35 cellular contexts compared by ENCODE assay signal in genomic region chr19:36931684-36932083, GRCh38.
"Had no signal": no experiment of that assay in that cellular context is flagged by ENCODE, and none has a peak within 500 bp of the region (broad histone marks: within the 10 kb centered on the region; RNA-seq: fewer than 3 reads in every experiment).

No MANE protein-coding gene starts in this region.

- H3K36me3 ChIP-seq: MG63 had no signal

- H3K4me3 ChIP-seq: MG63 had no signal

- H3K27me3 ChIP-seq: MG63 had no signal

- DNase-seq: Karpas-422, Kasumi-1, MG63, MM.1S, MV-4-11, NCI-H1048, NCI-H1092, NCI-H1092 treated with DMSO at 0.1 percent for 48 hours, NCI-H1105, NCI-H1105 treated with DMSO at 0.1 percent for 48 hours, NCI-H1417, NCI-H1417 treated with DMSO at 0.1 percent for 48 hours, NCI-H1436, NCI-H1436 treated with DMSO at 0.1 percent for 48 hours, NCI-H146, NCI-H1694, NCI-H1694 treated with DMSO at 0.1 percent for 48 hours, NCI-H187, NCI-H187 treated with DMSO at 0.1 percent for 48 hours, NCI-H1930, NCI-H2029, NCI-H2029 treated with DMSO at 0.1 percent for 48 hours, NCI-H2081, NCI-H2081 treated with DMSO at 0.1 percent for 48 hours, NCI-H2107, NCI-H2171, NCI-H2171 treated with DMSO at 0.1 percent for 48 hours, NCI-H2227 treated with DMSO at 0.1 percent for 48 hours, NCI-H226, NCI-H345, NCI-H446, NCI-H446 treated with DMSO at 0.1 percent for 48 hours, NCI-H510A, NCI-H510A treated with DMSO at 0.1 percent for 48 hours, NCI-H524 had no signal
